9 cellular contexts compared by ENCODE assay signal in genomic region chr12:112198120-112198733, GRCh38.
DNase-seq lines count a peak whose midpoint lies in the region; ATAC-seq and TF ChIP-seq lines count a peak whose summit lies in the region.
"Had no signal": no experiment of that assay in that cellular context is flagged by ENCODE, and none has a peak within 500 bp of the region (broad histone marks: within the 10 kb centered on the region; RNA-seq: fewer than 3 reads in every experiment).

No MANE protein-coding gene starts in this region.

- DNase-seq in COLO668 (lab: John Stamatoyannopoulos, UW; ENCODE audit: unreplicated experiment) (peak; percentile 65), NT2/D1 (ENCODE audit: low read depth, low spot score) (peak; percentile 71), fibroblast of pulmonary artery (ENCODE audit: low read depth) (peak; percentile 71), osteoblast (ENCODE audit: insufficient read length, low spot score, missing footprints) (peak; percentile 93)
- DNase-seq in activated T-cell treated with anti-CD3 and anti-CD28 coated beads, Interleukin-2, amount 50 U/mL, for 4 hours, result peak; percentile 27

- TF ChIP-seq CTCF in fibroblast of pulmonary artery (IDR thresholded peaks at IDR 0.05; ENCODE audit: low read length, missing control alignments), result peak; percentile 82
- peak; percentile 70 for TF ChIP-seq CTCF in osteoblast (IDR thresholded peaks at IDR 0.05; ENCODE audit: extremely low read depth, low read depth, low read length)

- no peak overlapping the region for H2AFZ ChIP-seq in osteoblast (ENCODE audit: low read length)

- H3K4me3 Mint-ChIP-seq in activated T-cell treated with anti-CD3 and anti-CD28 coated beads, Interleukin-2, amount 50 U/mL, for 4 hours, result no peak overlapping the region
- H3K4me3 Mint-ChIP-seq: stimulated activated naive CD8-positive, alpha-beta T cell treated with anti-CD3 and anti-CD28 coated beads, Interleukin-15, Interleukin-2, amounts not matched to agents 100 ng/mL and 50 ng/mL, for 24 hours had no signal

- H3K36me3 Mint-ChIP-seq in activated T-cell treated with anti-CD3 and anti-CD28 coated beads, Interleukin-2, amount 50 U/mL, for 4 hours (ENCODE audit: insufficient read depth), result peaks cover 38% of the 10 kb centered on the region

- H4K20me1 ChIP-seq in osteoblast (ENCODE audit: insufficient read depth, low read length), result no peaks in the 10 kb centered on the region

- H3K9ac ChIP-seq in NT2/D1 (ENCODE audit: insufficient read length, low read depth), result no peak overlapping the region

- no peak overlapping the region for H3K27ac ChIP-seq in osteoblast (ENCODE audit: low read depth, low read length)

- H3K27me3 ChIP-seq in NT2/D1 (ENCODE audit: insufficient read depth, insufficient read length), result no peaks in the 10 kb centered on the region
- no peaks in the 10 kb centered on the region for H3K27me3 ChIP-seq in osteoblast (ENCODE audit: insufficient read depth, low read length)

- no peaks in the 10 kb centered on the region for H3K79me2 ChIP-seq in osteoblast (ENCODE audit: insufficient read depth, low read length)

- no peak overlapping the region for H3K4me2 ChIP-seq in osteoblast (ENCODE audit: insufficient read depth, low read length)

- H3K4me1 ChIP-seq in NT2/D1 (ENCODE audit: insufficient read depth, insufficient read length) (peaks cover 3% of the 10 kb centered on the region), osteoblast (ENCODE audit: insufficient read depth, low read length) (no peaks in the 10 kb centered on the region)

- ATAC-seq in HG03439 (IDR thresholded peaks at IDR 0.05; ENCODE audit: unreplicated experiment) (peak; percentile 59), GM19455 (IDR thresholded peaks at IDR 0.05; ENCODE audit: unreplicated experiment) (no peak), HG03460 (IDR thresholded peaks at IDR 0.05; ENCODE audit: unreplicated experiment) (no peak)
- peak; percentile 71 to 80 for ATAC-seq in activated T-cell treated with anti-CD3 and anti-CD28 coated beads, Interleukin-2, amount 50 U/mL, for 4 hours

- H3K36me3 ChIP-seq in NT2/D1 (ENCODE audit: insufficient read depth, insufficient read length, low read length), result peaks cover 53% of the 10 kb centered on the region
- peaks cover 39% of the 10 kb centered on the region for H3K36me3 ChIP-seq in osteoblast (ENCODE audit: insufficient read depth, low read length)

- H3K9me3 Mint-ChIP-seq in activated T-cell treated with anti-CD3 and anti-CD28 coated beads, Interleukin-2, amount 50 U/mL, for 4 hours, result no peaks in the 10 kb centered on the region
- H3K9me3 Mint-ChIP-seq: stimulated activated naive CD8-positive, alpha-beta T cell treated with anti-CD3 and anti-CD28 coated beads, Interleukin-15, Interleukin-2, amounts not matched to agents 100 ng/mL and 50 ng/mL, for 24 hours had no signal

- H3K4me1 Mint-ChIP-seq in activated T-cell treated with anti-CD3 and anti-CD28 coated beads, Interleukin-2, amount 50 U/mL, for 4 hours (ENCODE audit: low read depth), result no peaks in the 10 kb centered on the region

- no peak overlapping the region for H3K4me3 ChIP-seq in NT2/D1 (ENCODE audit: insufficient read length, low read depth)
- H3K4me3 ChIP-seq in fibroblast of pulmonary artery (replicated peaks; ENCODE audit: low read depth, low read length), result no peak overlapping the region
- H3K4me3 ChIP-seq in osteoblast (ENCODE audit: insufficient read depth, low read length), result no peak overlapping the region

- H3K27me3 Mint-ChIP-seq in activated T-cell treated with anti-CD3 and anti-CD28 coated beads, Interleukin-2, amount 50 U/mL, for 4 hours (ENCODE audit: low read depth), result no peaks in the 10 kb centered on the region
- H3K27me3 Mint-ChIP-seq: stimulated activated naive CD8-positive, alpha-beta T cell treated with anti-CD3 and anti-CD28 coated beads, Interleukin-15, Interleukin-2, amounts not matched to agents 100 ng/mL and 50 ng/mL, for 24 hours had no signal

- H3K9me3 ChIP-seq in NT2/D1 (ENCODE audit: insufficient read depth, low read length) (no peaks in the 10 kb centered on the region), osteoblast (ENCODE audit: low read depth, low read length) (no peaks in the 10 kb centered on the region)

Comparison
In these comparisons a context has a peak if more than half of its experiments do, and no peak if none do; other contexts are left out.
1. DNase-seq: peak in every context shown above with its lines; median percentile 93 in osteoblast; 71 in NT2/D1; 71 in fibroblast of pulmonary artery; 65 in COLO668; 27 in activated T-cell treated with anti-CD3 and anti-CD28 coated beads, Interleukin-2, amount 50 U/mL, for 4 hours.
2. ATAC-seq: peak in HG03439 (single experiment) and activated T-cell treated with anti-CD3 and anti-CD28 coated beads, Interleukin-2, amount 50 U/mL, for 4 hours (2 of 2); none in GM19455 (single experiment) and HG03460 (single experiment).